ENCODE assay signal across 1 cellular context in genomic region chr14:50347521-50347920, GRCh38.
TF ChIP-seq lines count a peak whose summit lies in the region.

No MANE protein-coding gene starts in this region.

TF ChIP-seq in endothelial cell of umbilical vein, 7 proteins besides CTCF, POLR2A, EP300 and RAD21 (continued from another document):
- TF ChIP-seq MAX (IDR thresholded peaks at IDR 0.05; ENCODE audit: insufficient read depth, insufficient read length) (no peak), JUN (IDR thresholded peaks at IDR 0.05; ENCODE audit: borderline replicate concordance, insufficient read depth, insufficient read length, low read depth) (no peak), MYC (IDR thresholded peaks at IDR 0.05; ENCODE audit: low read depth, low read length) (no peak), POLR2AphosphoS5 (IDR thresholded peaks at IDR 0.05; ENCODE audit: insufficient read depth, low read depth, low read length) (no peak)
